ENCODE assay signal across 14 cellular contexts in the genomic region with DNA sequence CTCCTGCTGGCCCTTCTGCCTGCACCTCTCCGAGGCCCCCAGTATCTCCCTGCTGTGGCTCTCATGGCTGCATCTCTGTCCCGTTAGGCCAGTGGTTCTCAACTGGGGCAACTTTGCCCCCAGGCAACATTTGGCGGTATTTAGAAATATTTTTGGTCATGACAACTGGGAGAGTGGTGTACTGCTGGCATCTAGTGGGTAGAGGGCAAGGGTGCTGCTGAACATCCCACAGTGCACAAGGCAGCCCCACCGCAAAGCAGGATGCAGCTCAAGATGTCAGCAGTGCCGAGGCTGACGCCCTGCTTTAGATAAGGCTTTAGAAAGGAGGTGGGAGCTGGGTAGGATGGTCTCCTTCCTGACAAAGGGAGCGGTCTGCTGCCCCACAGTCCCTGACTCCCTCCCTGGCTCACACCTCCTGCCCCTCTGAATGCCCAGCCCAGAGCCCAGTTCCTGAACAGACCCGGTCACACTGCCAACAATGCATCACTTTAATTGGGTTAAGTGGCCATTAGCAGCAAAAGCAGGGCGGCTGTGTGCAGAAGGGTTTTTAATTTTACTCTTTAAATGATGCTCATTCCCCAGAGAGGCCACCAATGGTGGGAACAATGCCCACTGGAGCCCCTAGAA.
DNase-seq lines count a peak whose midpoint lies in the region; ATAC-seq, FAIRE-seq and TF ChIP-seq lines count a peak whose summit lies in the region.
"Had no signal": no experiment of that assay in that cellular context is flagged by ENCODE, and none has a peak within 500 bp of the region (broad histone marks: within the 10 kb centered on the region; RNA-seq: fewer than 3 reads in every experiment).

No MANE protein-coding gene starts in this region.

- BruUV-seq in MCF 10A (replicated peaks; lab: Mats Ljungman, UMichigan), result no TSS peak

- no peaks in the 10 kb centered on the region for H3K36me3 Mint-ChIP-seq in MCF 10A (ENCODE audit: insufficient read depth, unreplicated experiment)
- no peaks in the 10 kb centered on the region for H3K36me3 Mint-ChIP-seq in chondrocyte (ENCODE audit: low read depth)

- no peak for TF ChIP-seq POLR2A in breast epithelium (IDR thresholded peaks at IDR 0.05)

- FAIRE-seq in HTR-8/SVneo (lab: Jason Lieb, UNC) (no peak), GM19239 (lab: Jason Lieb, UNC) (no peak)
- FAIRE-seq: colon had no signal

- POLR2A ChIA-PET in MCF 10A (lab: Yijun Ruan, JAX), result no interaction called here

- H3K4me3 ChIP-seq in breast epithelium (no peak overlapping the region), retinal pigment epithelial cell (ENCODE audit: low read length) (no peak overlapping the region)

- intact Hi-C loops in MCF 10A (cut with micrococcal nuclease) (loop anchor here (5.0 kb wide), 1 partner anchor 81 kb away; the partner anchor contains the start of gene ZMYND10), breast epithelium (cut with DNase I; ENCODE audit: low total_unique reads) (no loop called here)

- H3K27me3 ChIP-seq in breast epithelium, result no peaks in the 10 kb centered on the region

- DNase-seq in MCF 10A (ENCODE audit: unreplicated experiment), result peak; percentile 47
- DNase-seq in breast epithelium (ENCODE audit: low spot score in 2 of 2), result no peak
- DNase-seq in RPMI7951 (ENCODE audit: low read depth), result peak; percentile 43
- no peak for DNase-seq in chondrocyte (ENCODE audit: low spot score)
- DNase-seq in retinal pigment epithelial cell (ENCODE audit: low read depth), result no peak
- no peak for DNase-seq in HTR-8/SVneo (ENCODE audit: insufficient read length, low spot score)
- DNase-seq in GM19239 (ENCODE audit: insufficient read length, low spot score), result no peak
- DNase-seq: activated CD4-positive, CD25-positive, alpha-beta regulatory T cell treated with anti-CD3 and anti-CD28 coated beads, Interleukin-2, amount 50 U/mL, for 72 hours; NCI-H446; SIG-M5; stimulated activated CD4-positive, alpha-beta T cell treated with anti-CD3 and anti-CD28 coated beads, Interleukin-12 subunit alpha, Interleukin-12 subunit beta, amount 100 ng/mL, for 4 hours had no signal

- CTCF ChIA-PET in MCF 10A (lab: Yijun Ruan, JAX), result interaction anchor here (0.9 to 1.1 kb wide), 2 partner anchors 59 to 910 kb away, joined by 3 read pairs; no protein-coding TSS in a partner anchor

- no peaks in the 10 kb centered on the region for H3K4me1 Mint-ChIP-seq in MCF 10A (ENCODE audit: insufficient read depth, unreplicated experiment)
- H3K4me1 Mint-ChIP-seq in chondrocyte (ENCODE audit: low read depth), result no peaks in the 10 kb centered on the region

- TF ChIP-seq CTCF in MCF 10A (IDR thresholded peaks at IDR 0.05; ENCODE audit: unreplicated experiment) (peak; percentile 22), breast epithelium (IDR thresholded peaks at IDR 0.05) (no peak), chondrocyte (IDR thresholded peaks at IDR 0.05) (peak; percentile 41), retinal pigment epithelial cell (conservative IDR thresholded peaks at IDR 0.05; ENCODE audit: low read depth, low read length) (peak; percentile 31)

- H3K4me3 Mint-ChIP-seq in MCF 10A (ENCODE audit: unreplicated experiment) (no peak overlapping the region), chondrocyte (ENCODE audit: unreplicated experiment) (no peak overlapping the region)

- H3K36me3 ChIP-seq in breast epithelium, result no peaks in the 10 kb centered on the region

- no peak overlapping the region for H3K27ac ChIP-seq in breast epithelium

- no peak for ATAC-seq in GM21717 (IDR thresholded peaks at IDR 0.05; ENCODE audit: unreplicated experiment)
- ATAC-seq: left lobe of liver had no signal

- H3K9me3 Mint-ChIP-seq in MCF 10A (ENCODE audit: unreplicated experiment) (no peaks in the 10 kb centered on the region), chondrocyte (ENCODE audit: low read depth) (no peaks in the 10 kb centered on the region)

- no peaks in the 10 kb centered on the region for H3K4me1 ChIP-seq in breast epithelium

- H3K27me3 Mint-ChIP-seq in MCF 10A (ENCODE audit: insufficient read depth, unreplicated experiment) (peaks cover 20% of the 10 kb centered on the region), chondrocyte (ENCODE audit: low read depth) (peaks cover 21% of the 10 kb centered on the region)

- no peaks in the 10 kb centered on the region for H3K9me3 ChIP-seq in breast epithelium

- H3K27ac Mint-ChIP-seq in MCF 10A (ENCODE audit: low read depth, unreplicated experiment), result no peak overlapping the region
- H3K27ac Mint-ChIP-seq in chondrocyte (ENCODE audit: unreplicated experiment), result no peak overlapping the region

Comparison
In these comparisons a context has a peak if more than half of its experiments do, and no peak if none do; other contexts are left out.
1. DNase-seq: peak in MCF 10A (single experiment) and RPMI7951 (single experiment); none in breast epithelium (0 of 2), chondrocyte (single experiment), retinal pigment epithelial cell (single experiment), HTR-8/SVneo (single experiment) and GM19239 (single experiment).
2. CTCF ChIP-seq: peak in MCF 10A (single experiment), chondrocyte (single experiment) and retinal pigment epithelial cell (single experiment); none in breast epithelium (0 of 3).